ENCODE assay signal across 18 cellular contexts in genomic region chr2:56015631-56016251, GRCh38.
DNase-seq lines count a peak whose midpoint lies in the region; ATAC-seq and TF ChIP-seq lines count a peak whose summit lies in the region.
"Had no signal": no experiment of that assay in that cellular context is flagged by ENCODE, and none has a peak within 500 bp of the region (broad histone marks: within the 10 kb centered on the region; RNA-seq: fewer than 3 reads in every experiment).

No MANE protein-coding gene starts in this region.

- H2AFZ ChIP-seq in SK-N-SH (ENCODE audit: low read depth) (peak overlapping the region; percentile 43; the same call in 1 of the 2 replicates), OCI-LY3 (ENCODE audit: low read depth, low read length) (peak overlapping the region; percentile 91)

- H3K36me3 ChIP-seq in SK-N-SH (replicated peaks in 1 of 2; ENCODE audit: control insufficient read depth in 1 of 2, insufficient read depth in 2 of 2, low read length in 1 of 2) (no peaks in the 10 kb centered on the region), OCI-LY3 (replicated peaks; ENCODE audit: low read depth, low read length) (no peaks in the 10 kb centered on the region), prostate gland (no peaks in the 10 kb centered on the region)
- H3K36me3 ChIP-seq: esophagus muscularis mucosa, left lung, right lobe of liver had no signal

- H3K79me2 ChIP-seq in SK-N-SH (ENCODE audit: insufficient read depth) (no peaks in the 10 kb centered on the region), OCI-LY3 (ENCODE audit: low read length) (no peaks in the 10 kb centered on the region)

- H3K9me2 ChIP-seq in SK-N-SH: no peaks in the 10 kb centered on the region

- CTCF ChIA-PET in SK-N-SH (lab: Yijun Ruan, JAX): interaction anchor here (1.1 to 2.5 kb wide), 3 partner anchors 54 to 297 kb away, joined by 3 to 8 read pairs (median 8); no protein-coding TSS in a partner anchor

- no peaks in the 10 kb centered on the region for H3K9me3 ChIP-seq in SK-N-SH
- H3K9me3 ChIP-seq in OCI-LY3 (ENCODE audit: insufficient read depth, low read length): no peaks in the 10 kb centered on the region
- no peaks in the 10 kb centered on the region for H3K9me3 ChIP-seq in prostate gland
- H3K9me3 ChIP-seq: esophagus muscularis mucosa, left lung, right lobe of liver had no signal

- no peak for DNase-seq in SK-N-SH
- peak; percentile 28 for DNase-seq in iPS-NIHi11 (ENCODE audit: low spot score)
- DNase-seq in NOMO-1 treated with DMSO at 0.1 percent for 48 hours (lab: John Stamatoyannopoulos, UW; ENCODE audit: unreplicated experiment): no peak
- DNase-seq in caudate nucleus (lab: John Stamatoyannopoulos, UW): no peak
- no peak for DNase-seq in prostate gland (ENCODE audit: low spot score)
- DNase-seq: activated CD8-positive, alpha-beta T cell treated with anti-CD3 and anti-CD28 coated beads for 36 hours; cortex of kidney; left lung; NCI-H1436; right lobe of liver; stimulated activated CD4-positive, alpha-beta T cell treated with anti-CD3 and anti-CD28 coated beads, Interleukin-2, amount 100 ng/mL, for 48 hours; stimulated activated CD8-positive, alpha-beta memory T cell treated with anti-CD3 and anti-CD28 coated beads, Interleukin-4, amount 100 ng/mL, for 48 hours had no signal

- intact Hi-C loops in prostate gland (cut with DNase I): no loop called here

- H3K4me1 ChIP-seq in SK-N-SH (ENCODE audit: control insufficient read depth in 1 of 2, insufficient read depth in 2 of 2, low read depth in 1 of 2, low read length in 1 of 2) (peaks cover 0 to 4% of the 10 kb centered on the region in 2 experiments; a peak in 2 of 4 replicates), OCI-LY3 (ENCODE audit: low read length) (peaks cover 20% of the 10 kb centered on the region), prostate gland (replicated peaks) (no peaks in the 10 kb centered on the region)
- H3K4me1 ChIP-seq: left lung, right lobe of liver had no signal

- no peak for TF ChIP-seq POLR2A in prostate gland (IDR thresholded peaks at IDR 0.05)

- H3K27ac ChIP-seq in SK-N-SH (ENCODE audit: low read depth in 2 of 2, low read length in 1 of 2): no peak overlapping the region
- no peak overlapping the region for H3K27ac ChIP-seq in OCI-LY3 (ENCODE audit: low read length)
- H3K27ac ChIP-seq in caudate nucleus (ENCODE audit: low read depth, low read length): no peak overlapping the region
- no peak overlapping the region for H3K27ac ChIP-seq in prostate gland
- H3K27ac ChIP-seq: esophagus muscularis mucosa, left lung, right lobe of liver, SK-N-MC had no signal

- H4K20me1 ChIP-seq in SK-N-SH (ENCODE audit: insufficient read depth) (no peaks in the 10 kb centered on the region), OCI-LY3 (ENCODE audit: insufficient read depth, low read length) (no peaks in the 10 kb centered on the region)

- 41% methylated on average over 4 of the region's 4 CpGs for WGBS in SK-N-SH (ENCODE audit: low lambda C conversion rate)
- 28% methylated on average over 4 of the region's 4 CpGs for WGBS in prostate gland

- H3K9ac ChIP-seq in SK-N-SH: no peak overlapping the region
- H3K9ac ChIP-seq in OCI-LY3 (ENCODE audit: low read length): peak overlapping the region; percentile 7; the same call in 1 of the 2 replicates

- H3K4me2 ChIP-seq in SK-N-SH (no peak overlapping the region), OCI-LY3 (ENCODE audit: low read length) (peak overlapping the region; percentile 81)

- no peak for TF ChIP-seq RAD21 in SK-N-SH (IDR thresholded peaks at IDR 0.05; ENCODE audit: low read length)

- H3K4me3 ChIP-seq in SK-N-SH (ENCODE audit: low read depth in 2 of 2, low read length in 1 of 2): no peak overlapping the region
- peak overlapping the region; percentile 66 for H3K4me3 ChIP-seq in OCI-LY3 (ENCODE audit: low read length)
- H3K4me3 ChIP-seq in prostate gland: no peak overlapping the region
- H3K4me3 ChIP-seq: esophagus muscularis mucosa, left lung, right lobe of liver, SK-N-MC had no signal

- no peak for ATAC-seq in SK-N-SH treated with all-trans-retinoic acid at 6 μM for 48 hours
- ATAC-seq in HG03097 (IDR thresholded peaks at IDR 0.05; ENCODE audit: low FRiP score, unreplicated experiment): no peak
- ATAC-seq: activated CD8-positive, alpha-beta T cell treated with anti-CD3 and anti-CD28 coated beads for 36 hours; activated T-helper 17 cell treated with anti-CD3 and anti-CD28 coated beads, Interleukin-2, amount 50 U/mL, for 72 hours; left lung; right lobe of liver had no signal

- H3F3A ChIP-seq in SK-N-SH (replicated peaks; ENCODE audit: insufficient read depth): no peaks in the 10 kb centered on the region

- H3K27me3 ChIP-seq in SK-N-SH (ENCODE audit: insufficient read depth) (no peaks in the 10 kb centered on the region), OCI-LY3 (ENCODE audit: low read depth, low read length) (no peaks in the 10 kb centered on the region), prostate gland (replicated peaks; ENCODE audit: insufficient read depth) (no peaks in the 10 kb centered on the region)
- H3K27me3 ChIP-seq: esophagus muscularis mucosa, left lung, right lobe of liver had no signal

- TF ChIP-seq CTCF in SK-N-SH (IDR thresholded peaks at IDR 0.05) (no peak), OCI-LY3 (IDR thresholded peaks at IDR 0.05; ENCODE audit: low read depth, low read length) (no peak), prostate gland (IDR thresholded peaks at IDR 0.05) (no peak)

- no peak for TF ChIP-seq EP300 in SK-N-SH (IDR thresholded peaks at IDR 0.05; ENCODE audit: borderline replicate concordance in 1 of 2, low read depth in 1 of 2, low read length in 1 of 2)

- POLR2A ChIA-PET in SK-N-SH (lab: Yijun Ruan, JAX): no interaction called here

TF ChIP-seq in SK-N-SH, 30 proteins besides CTCF, POLR2A, EP300 and RAD21 (continues in another document):
- TF ChIP-seq NRF1 (IDR thresholded peaks at IDR 0.05; ENCODE audit: low read depth, low read length): no peak
- TF ChIP-seq USF2 (IDR thresholded peaks at IDR 0.05; ENCODE audit: borderline replicate concordance, low read depth, low read length): no peak
- TF ChIP-seq MEF2A (IDR thresholded peaks at IDR 0.05; ENCODE audit: borderline replicate concordance, low read depth): no peak
- TF ChIP-seq RCOR1 (IDR thresholded peaks at IDR 0.05; ENCODE audit: low read length): no peak
- TF ChIP-seq ZBTB33 (IDR thresholded peaks at IDR 0.05; ENCODE audit: borderline replicate concordance, low read depth): no peak
- TF ChIP-seq ELF1 (IDR thresholded peaks at IDR 0.05): no peak

TF ChIP-seq in SK-N-SH treated with all-trans-retinoic acid at 6 μM for 48 hours, 23 proteins besides CTCF, POLR2A, EP300 and RAD21:
- TF ChIP-seq PPARA (CRISPR knock-in tag; IDR thresholded peaks at IDR 0.05; ENCODE audit: borderline replicate concordance) (no peak), CSRNP3 (CRISPR knock-in tag; IDR thresholded peaks at IDR 0.05) (no peak), BACH2 (CRISPR knock-in tag; IDR thresholded peaks at IDR 0.05; ENCODE audit: borderline replicate concordance) (no peak), SNAI2 (CRISPR knock-in tag; IDR thresholded peaks at IDR 0.05) (no peak), ESRRG (CRISPR knock-in tag; IDR thresholded peaks at IDR 0.05) (no peak), POU6F1 (CRISPR knock-in tag; IDR thresholded peaks at IDR 0.05; ENCODE audit: borderline replicate concordance, low read depth) (no peak)
